Comparison of ENCODE assay signal across 21 cellular contexts in genomic region chr9:2815661-2816060, GRCh38. TPM values are rescaled to one million over a fixed set of nuclear protein-coding genes. Genes with fewer than 3 reads are reported as not detected.
DNase-seq lines count a peak whose midpoint lies in the region; ATAC-seq and TF ChIP-seq lines count a peak whose summit lies in the region.
"Had no signal": no experiment of that assay in that cellular context is flagged by ENCODE, and none has a peak within 500 bp of the region (broad histone marks: within the 10 kb centered on the region; RNA-seq: fewer than 3 reads in every experiment).

No MANE protein-coding gene starts in this region.

- H3K4me3 Mint-ChIP-seq in Caco-2 (ENCODE audit: unreplicated experiment) = no peak overlapping the region
- H3K4me3 Mint-ChIP-seq in WTC11 = no peak overlapping the region
- H3K4me3 Mint-ChIP-seq: activated CD8-positive, alpha-beta T cell treated with anti-CD3 and anti-CD28 coated beads, Interleukin-2, amount 10 ng/mL, durations not matched to agents 7 days and 5 days; activated naive CD4-positive, alpha-beta T cell treated with anti-CD3 and anti-CD28 coated beads, Interleukin-2, amount 50 U/mL, for 24 hours; naive B cell had no signal

- H3K27me3 Mint-ChIP-seq in Caco-2 (ENCODE audit: insufficient read depth, unreplicated experiment) (no peaks in the 10 kb centered on the region), WTC11 (ENCODE audit: low read depth) (no peaks in the 10 kb centered on the region)
- H3K27me3 Mint-ChIP-seq: activated naive CD4-positive, alpha-beta T cell treated with anti-CD3 and anti-CD28 coated beads, Interleukin-2, amount 50 U/mL, for 24 hours; naive B cell had no signal

- CTCF ChIA-PET in Caco-2 (lab: Charles Lee) (no interaction called here), WTC11 (lab: Charles Lee) (interaction anchor here (1.5 kb wide), 1 partner anchor 9 kb away, joined by 6 read pairs; no protein-coding TSS in a partner anchor)

- POLR2A ChIA-PET in Caco-2 (lab: Charles Lee) (no interaction called here), WTC11 (lab: Charles Lee) (interaction anchor here (0.6 to 1.0 kb wide), 2 partner anchors 29 to 741 kb away, joined by 3 to 9 read pairs; no protein-coding TSS in a partner anchor)

- no peak; the same call in 1 of the 2 replicates for ATAC-seq in WTC11
- ATAC-seq in GM21367 (IDR thresholded peaks at IDR 0.05; ENCODE audit: unreplicated experiment) = no peak
- no peak for ATAC-seq in GM21786 (IDR thresholded peaks at IDR 0.05; ENCODE audit: unreplicated experiment)
- ATAC-seq: activated CD8-positive, alpha-beta T cell treated with anti-CD3 and anti-CD28 coated beads, Interleukin-2, amount 10 ng/mL, durations not matched to agents 7 days and 5 days; gastrocnemius medialis had no signal

- BruUV-seq in Caco-2 (replicated peaks; lab: Mats Ljungman, UMichigan) = no TSS peak

- H3K36me3 ChIP-seq in Caco-2 (ENCODE audit: control insufficient read depth, insufficient read depth, low read length) = no peaks in the 10 kb centered on the region
- no peaks in the 10 kb centered on the region for H3K36me3 ChIP-seq in hepatocyte (replicated peaks; ENCODE audit: insufficient read depth, low read depth)
- H3K36me3 ChIP-seq in rectal smooth muscle tissue (ENCODE audit: control insufficient read depth, insufficient read depth, low read length) = peaks cover 5% of the 10 kb centered on the region

- no peaks in the 10 kb centered on the region for H3K9me2 ChIP-seq in hepatocyte (replicated peaks; ENCODE audit: insufficient read depth)

- H3K36me3 Mint-ChIP-seq in Caco-2 (ENCODE audit: insufficient read depth, unreplicated experiment) (peaks cover 32% of the 10 kb centered on the region), WTC11 (peaks cover 46% of the 10 kb centered on the region)

- no peaks in the 10 kb centered on the region for H3K9me3 ChIP-seq in Caco-2
- no peaks in the 10 kb centered on the region for H3K9me3 ChIP-seq in hepatocyte (ENCODE audit: low read depth)
- H3K9me3 ChIP-seq: gastrocnemius medialis had no signal

- DNase-seq in Caco-2 (no peak), WTC11 (ENCODE audit: low spot score) (no peak), hepatocyte (ENCODE audit: low spot score) (no peak), nucleus accumbens (lab: John Stamatoyannopoulos, UW) (no peak)
- no peak for DNase-seq in activated CD4-positive, alpha-beta T cell treated with anti-CD3 and anti-CD28 coated beads, Interleukin-2, amount 50 U/mL, for 1 hour
- DNase-seq: activated CD8-positive, alpha-beta T cell treated with anti-CD3 and anti-CD28 coated beads, Interleukin-2, amount 10 ng/mL, durations not matched to agents 7 days and 5 days; activated T-cell treated with anti-CD3 and anti-CD28 coated beads, Interleukin-2, amount 50 U/mL, for 48 hours; brain microvascular endothelial cell; gastrocnemius medialis; naive B cell; NCI-H1694; NCI-H774; posterior cingulate gyrus; SIG-M5; small intestine; stimulated activated CD4-positive, alpha-beta T cell treated with anti-CD3 and anti-CD28 coated beads, Interleukin-4, amount 100 ng/mL, for 24 hours had no signal

- H3K4me1 Mint-ChIP-seq in Caco-2 (ENCODE audit: low read depth, unreplicated experiment) (peaks cover 13% of the 10 kb centered on the region), WTC11 (peaks cover 80% of the 10 kb centered on the region)
- H3K4me1 Mint-ChIP-seq: naive B cell had no signal

- no peak overlapping the region for H3K4me2 ChIP-seq in hepatocyte

- H3K27me3 ChIP-seq in Caco-2 (replicated peaks; ENCODE audit: control insufficient read depth, insufficient read depth, low read length) (no peaks in the 10 kb centered on the region), hepatocyte (no peaks in the 10 kb centered on the region), rectal smooth muscle tissue (ENCODE audit: control insufficient read depth, insufficient read depth, low read length) (no peaks in the 10 kb centered on the region)
- H3K27me3 ChIP-seq: brain microvascular endothelial cell, gastrocnemius medialis had no signal

- H3K27ac ChIP-seq in hepatocyte (peak overlapping the region; percentile 64), rectal smooth muscle tissue (ENCODE audit: low read depth, low read length) (peak overlapping the region; percentile 86)
- H3K27ac ChIP-seq: VCaP had no signal

- H4K20me1 ChIP-seq in hepatocyte (ENCODE audit: insufficient read depth, poor library complexity, severe bottlenecking) = no peaks in the 10 kb centered on the region

- H3K79me2 ChIP-seq in hepatocyte = no peaks in the 10 kb centered on the region

- no peak overlapping the region for H3K9ac ChIP-seq in rectal smooth muscle tissue (ENCODE audit: low read length)

- H3K9me3 Mint-ChIP-seq in Caco-2 (ENCODE audit: unreplicated experiment) = no peaks in the 10 kb centered on the region
- H3K9me3 Mint-ChIP-seq in WTC11 = no peaks in the 10 kb centered on the region
- H3K9me3 Mint-ChIP-seq: activated naive CD4-positive, alpha-beta T cell treated with anti-CD3 and anti-CD28 coated beads, Interleukin-2, amount 50 U/mL, for 24 hours; naive B cell had no signal

- intact Hi-C loops in Caco-2 (cut with micrococcal nuclease; ENCODE audit: unreplicated experiment) = loop anchor here (10.0 kb wide), 1 partner anchor 351 kb away; no protein-coding TSS in a partner anchor

- H2AFZ ChIP-seq in hepatocyte = no peak overlapping the region

- H3K4me3 ChIP-seq in Caco-2 (ENCODE audit: low read depth, low read length) (no peak overlapping the region), hepatocyte (no peak overlapping the region), rectal smooth muscle tissue (ENCODE audit: low read length) (no peak overlapping the region)
- H3K4me3 ChIP-seq: gastrocnemius medialis had no signal

- H3K27ac Mint-ChIP-seq in Caco-2 (ENCODE audit: unreplicated experiment) (peak overlapping the region; percentile 54), WTC11 (peak overlapping the region; percentile 81)
- H3K27ac Mint-ChIP-seq: activated naive CD4-positive, alpha-beta T cell treated with anti-CD3 and anti-CD28 coated beads, Interleukin-2, amount 50 U/mL, for 24 hours had no signal

- H3K4me1 ChIP-seq in Caco-2 (peaks cover 55% of the 10 kb centered on the region), hepatocyte (ENCODE audit: insufficient read depth) (peaks cover 13% of the 10 kb centered on the region), rectal smooth muscle tissue (ENCODE audit: control insufficient read depth, insufficient read depth, low read length) (peaks cover 19% of the 10 kb centered on the region)

- 92% methylated on average over 2 of the region's 2 CpGs for WGBS in hepatocyte (ENCODE audit: low lambda C conversion rate, missing lambda C conversion rate)

- TF ChIP-seq CTCF in Caco-2 (IDR thresholded peaks at IDR 0.05; ENCODE audit: insufficient read depth in 1 of 2, low read depth in 1 of 2, low read length in 1 of 2, severe bottlenecking in 1 of 2, unreplicated experiment in 1 of 2) (no peak), WTC11 (IDR thresholded peaks at IDR 0.05) (no peak), hepatocyte (IDR thresholded peaks at IDR 0.05; ENCODE audit: poor library complexity) (no peak)

TF ChIP-seq in WTC11, 78 proteins besides CTCF, POLR2A, EP300 and RAD21 (continues in another document):
- TF ChIP-seq ATF1 (CRISPR knock-in tag; IDR thresholded peaks at IDR 0.05) = no peak
- no peak for TF ChIP-seq EMX1 (CRISPR knock-in tag; IDR thresholded peaks at IDR 0.05)
- no peak for TF ChIP-seq ZNF396 (CRISPR knock-in tag; IDR thresholded peaks at IDR 0.05; ENCODE audit: borderline replicate concordance)
- no peak for TF ChIP-seq TCF7 (CRISPR knock-in tag; IDR thresholded peaks at IDR 0.05; ENCODE audit: low read depth)
- no peak for TF ChIP-seq ARID4B (CRISPR knock-in tag; IDR thresholded peaks at IDR 0.05; ENCODE audit: borderline replicate concordance)
- no peak for TF ChIP-seq RORB (CRISPR knock-in tag; IDR thresholded peaks at IDR 0.05)
- TF ChIP-seq NR2C2 (CRISPR knock-in tag; IDR thresholded peaks at IDR 0.05) = no peak
- TF ChIP-seq ELF4 (CRISPR knock-in tag; IDR thresholded peaks at IDR 0.05; ENCODE audit: low read depth) = no peak
- no peak for TF ChIP-seq E2F5 (CRISPR knock-in tag; IDR thresholded peaks at IDR 0.05)

RNA-seq across cellular contexts. Expression of gene PUM3, which starts 28.2 kb away (rescaled TPM):
- total RNA-seq in Caco-2 (2022) (64.2 and 65.4 TPM in 2 replicates), WTC11 (2021) (69.1 to 86.6 TPM (median 76.3 TPM) in 3 replicates), hepatocyte (31.3 and 38.9 TPM in 2 replicates)
- polyA plus RNA-seq in hepatocyte = 32.0 and 46.8 TPM in 2 replicates
